ENCODE assay signal across 20 cellular contexts in the genomic region with DNA sequence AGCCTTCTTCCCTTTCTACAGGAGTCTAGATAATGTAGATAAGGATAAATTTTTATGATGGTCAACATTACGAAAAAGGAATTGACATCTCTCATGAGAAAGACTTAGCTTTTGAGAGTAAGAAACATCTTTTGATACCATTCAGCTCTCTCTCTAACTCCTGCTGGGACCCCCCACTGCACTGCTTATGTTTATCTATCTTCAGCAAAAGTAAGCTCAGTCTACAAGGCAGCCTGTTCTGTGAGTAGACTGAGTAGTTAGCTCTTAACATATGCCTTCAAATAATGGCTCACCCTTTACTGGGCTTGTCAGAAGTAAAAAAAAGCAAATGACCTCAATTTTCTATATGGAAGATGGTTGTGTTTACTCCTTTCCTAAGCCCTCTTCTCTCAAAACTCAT.
A peak's percentile ranks its signal among the peaks of the same experiment; 100 is the strongest.
DNase-seq lines count a peak whose midpoint lies in the region; TF ChIP-seq lines count a peak whose summit lies in the region.
"Had no signal": no experiment of that assay in that cellular context is flagged by ENCODE, and none has a peak within 500 bp of the region (broad histone marks: within the 10 kb centered on the region; RNA-seq: fewer than 3 reads in every experiment).

No MANE protein-coding gene starts in this region.

- H4K8ac ChIP-seq in mesendoderm (ENCODE audit: low read depth, low read length), result no peak overlapping the region

- no peaks in the 10 kb centered on the region for H3K79me1 ChIP-seq in mesendoderm (ENCODE audit: low read length)

- no CpG with 5 or more reads among the region's 1 CpG for WGBS in mesendoderm (ENCODE audit: extremely low coverage, insufficient coverage, low lambda C conversion rate)
- 79 to 90% (median 88%) methylated on average over 1 of the region's 1 CpG for WGBS in adrenal gland, 4 donors

- no peak overlapping the region for H2AK5ac ChIP-seq in mesendoderm (ENCODE audit: low read length)

- no peak overlapping the region for H3K23ac ChIP-seq in mesendoderm (ENCODE audit: low read length)

- no TSS peak for BruUV-seq in A673 (replicated peaks; lab: Mats Ljungman, UMichigan)

- H3K9ac ChIP-seq in mesendoderm (ENCODE audit: low read length), result no peak overlapping the region
- H3K9ac ChIP-seq: BLaER1 treated with 17β-estradiol and CSF1 and Interleukin-3, amounts not matched to agents 10 nM and 100 nM had no signal

- CTCF ChIA-PET in A673 (lab: Charles Lee), result no interaction called here

- in situ Hi-C loops in astrocyte of the spinal cord (cut with HindIII; ENCODE audit: low sequenced_read_pairs), result no loop called here

- H3K36me3 ChIP-seq in A673 (ENCODE audit: insufficient read depth, low read length, poor library complexity, severe bottlenecking) (no peaks in the 10 kb centered on the region), mesendoderm (ENCODE audit: control insufficient read depth, insufficient read depth, low read length) (no peaks in the 10 kb centered on the region), adrenal gland (replicated peaks in 1 of 2) (no peaks in the 10 kb centered on the region), MG63 (no peaks in the 10 kb centered on the region)
- H3K36me3 ChIP-seq: BE2C; BLaER1 treated with 17β-estradiol and CSF1 and Interleukin-3, amounts not matched to agents 10 nM and 100 nM had no signal

- no peak for TF ChIP-seq CTCF in A673 (conservative IDR thresholded peaks at IDR 0.05; ENCODE audit: low read depth, low read length)
- TF ChIP-seq CTCF in astrocyte of the spinal cord (IDR thresholded peaks at IDR 0.05; ENCODE audit: low read depth, low read length), result no peak
- no peak for TF ChIP-seq CTCF in adrenal gland (IDR thresholded peaks at IDR 0.05)

- H3K4ac ChIP-seq in mesendoderm (ENCODE audit: low read depth, low read length), result no peak overlapping the region

- H2BK15ac ChIP-seq in mesendoderm (replicated peaks; ENCODE audit: low read depth), result no peak overlapping the region

- no peaks in the 10 kb centered on the region for H3K79me2 ChIP-seq in mesendoderm (ENCODE audit: control insufficient read depth, insufficient read depth, low read length)

- POLR2A ChIA-PET in A673 (lab: Charles Lee; ENCODE audit: low non-redundant PET), result no interaction called here

- H3K4me3 ChIP-seq in A673 (ENCODE audit: low read depth, low read length, poor library complexity, severe bottlenecking) (no peak overlapping the region), astrocyte of the spinal cord (ENCODE audit: low read depth, low read length) (no peak overlapping the region), mesendoderm (ENCODE audit: low read length) (no peak overlapping the region), adrenal gland (no peak overlapping the region), MG63 (no peak overlapping the region)
- H3K4me3 ChIP-seq: BLaER1 treated with 17β-estradiol and CSF1 and Interleukin-3, amounts not matched to agents 10 nM and 100 nM had no signal

- no peaks in the 10 kb centered on the region for H3K9me3 ChIP-seq in A673 (ENCODE audit: low read depth, low read length, poor library complexity, severe bottlenecking)
- H3K9me3 ChIP-seq in adrenal gland (replicated peaks in 1 of 3), result no peaks in the 10 kb centered on the region
- H3K9me3 ChIP-seq in MG63, result no peaks in the 10 kb centered on the region
- H3K9me3 ChIP-seq: BE2C; BLaER1 treated with 17β-estradiol and CSF1 and Interleukin-3, amounts not matched to agents 10 nM and 100 nM had no signal

- no peak for TF ChIP-seq POLR2A in adrenal gland (IDR thresholded peaks at IDR 0.05)

- H3K4me1 ChIP-seq in A673 (ENCODE audit: insufficient read depth, low read length, poor library complexity, severe bottlenecking) (peaks cover 8% of the 10 kb centered on the region), mesendoderm (ENCODE audit: control insufficient read depth, low read depth, low read length) (no peaks in the 10 kb centered on the region), adrenal gland (replicated peaks in 1 of 2) (no peaks in the 10 kb centered on the region)
- H3K4me1 ChIP-seq: BE2C; BLaER1 treated with 17β-estradiol and CSF1 and Interleukin-3, amounts not matched to agents 10 nM and 100 nM had no signal

- no peak overlapping the region for H3K4me2 ChIP-seq in mesendoderm (ENCODE audit: low read length)

- H4K5ac ChIP-seq in mesendoderm (ENCODE audit: low read length), result no peak overlapping the region

- no peaks in the 10 kb centered on the region for H3K27me3 ChIP-seq in A673 (replicated peaks; ENCODE audit: insufficient read depth, low read depth, low read length, poor library complexity)
- no peaks in the 10 kb centered on the region for H3K27me3 ChIP-seq in mesendoderm (ENCODE audit: insufficient read depth, low read length, poor library complexity)
- no peaks in the 10 kb centered on the region for H3K27me3 ChIP-seq in adrenal gland
- no peaks in the 10 kb centered on the region for H3K27me3 ChIP-seq in MG63
- H3K27me3 ChIP-seq: BE2C; BLaER1 treated with 17β-estradiol and CSF1 and Interleukin-3, amounts not matched to agents 10 nM and 100 nM had no signal

- no peak overlapping the region for H3K56ac ChIP-seq in mesendoderm (ENCODE audit: low read length)

- H3K27ac ChIP-seq in A673 (ENCODE audit: low read depth, low read length, poor library complexity, severe bottlenecking) (no peak overlapping the region), mesendoderm (ENCODE audit: low read depth, low read length) (no peak overlapping the region), adrenal gland (no peak overlapping the region)
- H3K27ac ChIP-seq: 22Rv1; BLaER1 treated with 17β-estradiol and CSF1 and Interleukin-3, amounts not matched to agents 10 nM and 100 nM had no signal

- intact Hi-C loops in A673 (cut with micrococcal nuclease; ENCODE audit: unreplicated experiment) (no loop called here), adrenal gland (cut with DNase I) (no loop called here)

- no peak overlapping the region for H2BK120ac ChIP-seq in mesendoderm (ENCODE audit: low read depth, low read length)

- no peak overlapping the region for H3K18ac ChIP-seq in mesendoderm (ENCODE audit: low read length)

- no peak overlapping the region for H2BK5ac ChIP-seq in mesendoderm (ENCODE audit: low read length)

- DNase-seq in A673 (ENCODE audit: low spot score) (peak; percentile 42), astrocyte of the spinal cord (ENCODE audit: low read depth, low spot score) (peak; percentile 40), mesendoderm (peak; percentile 35), smooth muscle cell of the brain vasculature (ENCODE audit: low read depth, low spot score) (peak; percentile 62), NCI-H526 treated with DMSO at 0.1 percent for 48 hours (lab: John Stamatoyannopoulos, UW) (no peak), adrenal gland (no peak), MG63 (no peak)
- DNase-seq: ACHN; AML-193; BE2C; Calu3; CD4-positive, alpha-beta T cell; COR-L47; DMS53; DMS79 treated with DMSO at 0.1 percent for 48 hours; GF-D8; GOT3; HCEC 1CT had no signal

Comparison
In these comparisons a context has a peak if more than half of its experiments do, and no peak if none do; other contexts are left out.
1. DNase-seq: peak in A673 (single experiment), astrocyte of the spinal cord (single experiment), mesendoderm (single experiment) and smooth muscle cell of the brain vasculature (single experiment); none in NCI-H526 treated with DMSO at 0.1 percent for 48 hours (single experiment), adrenal gland (0 of 7) and MG63 (single experiment).